Comparison of ENCODE assay signal across 1 cellular context in the genomic region with DNA sequence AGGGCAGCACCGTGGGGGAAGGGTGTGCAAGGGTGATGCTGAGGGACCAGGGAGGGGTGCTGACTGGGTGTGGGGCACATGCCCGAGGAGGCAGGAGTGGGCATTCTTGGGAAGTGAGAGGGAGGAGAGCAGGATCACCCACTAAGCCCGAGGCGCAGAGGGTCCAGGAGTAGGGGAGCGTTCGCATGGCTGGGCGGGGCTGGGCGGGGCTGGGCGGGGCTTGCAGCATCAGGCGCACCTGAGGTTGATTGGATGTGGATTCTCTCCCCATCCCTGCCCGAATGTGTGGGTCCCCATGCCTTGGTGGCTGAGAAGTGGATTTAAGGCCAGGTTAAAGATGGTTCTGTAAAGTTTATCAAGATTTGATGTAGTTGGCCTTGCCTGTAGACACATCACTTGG.
TF ChIP-seq lines count a peak whose summit lies in the region.

No MANE protein-coding gene starts in this region.

TF ChIP-seq in IMR-90, 13 proteins besides CTCF, POLR2A, EP300 and RAD21:
- TF ChIP-seq MXI1 (IDR thresholded peaks at IDR 0.05; ENCODE audit: borderline replicate concordance, low read depth, low read length) (no peak), MAFK (IDR thresholded peaks at IDR 0.05; ENCODE audit: low read depth, low read length) (no peak), NFE2L2 (IDR thresholded peaks at IDR 0.05; ENCODE audit: low read depth, low read length) (no peak), SMC3 (IDR thresholded peaks at IDR 0.05; ENCODE audit: low read depth, low read length) (no peak), CEBPB (IDR thresholded peaks at IDR 0.05; ENCODE audit: low read depth, low read length) (no peak), FOS (IDR thresholded peaks at IDR 0.05; ENCODE audit: low read depth, low read length) (no peak), CHD1 (IDR thresholded peaks at IDR 0.05; ENCODE audit: low read depth, low read length) (no peak), BHLHE40 (IDR thresholded peaks at IDR 0.05; ENCODE audit: low read depth, low read length) (no peak), RFX5 (IDR thresholded peaks at IDR 0.05; ENCODE audit: low read depth, low read length) (no peak), USF2 (IDR thresholded peaks at IDR 0.05; ENCODE audit: low read depth, low read length) (no peak)
TF ChIP-seq in IMR-90: peak in this region for 0.
